8 cellular contexts compared by ENCODE assay signal in the genomic region with DNA sequence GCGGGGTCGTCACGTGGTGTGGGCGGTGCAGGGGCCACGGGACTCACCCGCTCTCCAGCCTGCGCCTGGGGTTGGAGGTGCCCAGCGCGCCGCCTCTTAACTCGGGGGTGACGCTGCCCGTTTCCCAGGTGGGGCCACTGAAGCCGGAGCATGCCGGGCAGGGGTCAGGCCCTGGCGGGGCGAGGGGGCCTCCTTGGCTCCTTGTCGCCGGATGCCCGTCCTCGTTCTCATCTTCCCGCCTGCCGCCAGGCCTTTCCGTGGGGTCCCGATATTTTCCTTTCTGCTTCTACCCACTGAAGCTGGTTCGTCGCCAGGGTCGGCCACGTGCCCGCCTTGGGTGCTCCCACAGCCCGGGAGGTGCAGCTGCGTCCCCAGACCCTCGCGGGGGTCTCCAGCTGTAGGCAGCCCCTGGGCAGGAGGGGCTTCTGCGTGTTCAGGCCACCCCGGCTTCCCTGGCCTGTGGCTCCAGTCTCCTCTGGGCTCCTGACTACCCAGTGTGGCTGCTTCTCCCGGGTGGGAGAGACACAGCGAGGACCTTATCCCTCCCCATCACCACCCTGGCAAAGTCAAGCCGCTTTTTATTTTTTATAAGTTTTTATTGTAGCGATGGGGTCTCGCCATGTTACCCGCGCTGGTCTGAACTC. TPM values are rescaled to one million over a fixed set of nuclear protein-coding genes. Genes with fewer than 3 reads are reported as not detected.
DNase-seq lines count a peak whose midpoint lies in the region; ATAC-seq and TF ChIP-seq lines count a peak whose summit lies in the region.

No MANE protein-coding gene starts in this region.

- intact Hi-C loops in Right ventricle myocardium superior (cut with DNase I), result loop anchor here (10.0 kb wide), 1 partner anchor 109 kb away; the partner anchor contains the start of gene NDUFS7
- intact Hi-C loops in uterus (cut with DNase I; ENCODE audit: low total_unique reads), result no loop called here

- DNase-seq in cardiac muscle cell (ENCODE audit: low read depth in 1 of 2, low spot score in 1 of 2) (no peak), Right ventricle myocardium superior (no peak), brain microvascular endothelial cell (no peak), mesenteric fat pad (ENCODE audit: low spot score) (peak; percentile 98), uterus (no peak), NCI-H187 (lab: John Stamatoyannopoulos, UW) (no peak)

- H3K36me3 ChIP-seq in cardiac muscle cell (peaks cover 41% of the 10 kb centered on the region), brain microvascular endothelial cell (replicated peaks) (peaks cover 43% of the 10 kb centered on the region), uterus (no peaks in the 10 kb centered on the region)

- no peak for ATAC-seq in Right ventricle myocardium superior (ENCODE audit: poor library complexity)
- ATAC-seq in GM18868 (IDR thresholded peaks at IDR 0.05; ENCODE audit: unreplicated experiment), result no peak
- no peak for ATAC-seq in GM21723 (IDR thresholded peaks at IDR 0.05; ENCODE audit: unreplicated experiment)

- H3K9me3 ChIP-seq in cardiac muscle cell (ENCODE audit: low read depth) (no peaks in the 10 kb centered on the region), uterus (no peaks in the 10 kb centered on the region)

- no peaks in the 10 kb centered on the region for H3K27me3 ChIP-seq in cardiac muscle cell
- H3K27me3 ChIP-seq in brain microvascular endothelial cell (replicated peaks), result no peaks in the 10 kb centered on the region
- H3K27me3 ChIP-seq in uterus, result no peaks in the 10 kb centered on the region

- in situ Hi-C loops in brain microvascular endothelial cell (cut with HindIII; ENCODE audit: low pct_ligation_motif_present, low sequenced_read_pairs), result no loop called here

- H3K4me1 ChIP-seq in cardiac muscle cell (ENCODE audit: low read depth) (peaks cover 9% of the 10 kb centered on the region), uterus (peaks cover 7 to 39% of the 10 kb centered on the region in 2 donors)

- TF ChIP-seq POLR2A in uterus (IDR thresholded peaks at IDR 0.05), result no peak

- H3K4me3 ChIP-seq in cardiac muscle cell (peak overlapping the region; percentile 62), brain microvascular endothelial cell (ENCODE audit: low read depth, low read length) (peak overlapping the region; percentile 72), uterus (peak overlapping the region; percentile 65 to 71)

- H3K27ac ChIP-seq in cardiac muscle cell (peak overlapping the region; percentile 98), brain microvascular endothelial cell (peak overlapping the region; percentile 94), uterus (peak overlapping the region; percentile 98)

- TF ChIP-seq CTCF in cardiac muscle cell (IDR thresholded peaks at IDR 0.05; ENCODE audit: low read depth, low read length) (no peak), brain microvascular endothelial cell (IDR thresholded peaks at IDR 0.05; ENCODE audit: low read depth, low read length, missing control alignments) (no peak), uterus (IDR thresholded peaks at IDR 0.05) (no peak)

RNA-seq across cellular contexts. Expression of gene FAM174C, which starts 0.8 kb away (rescaled TPM):
- total RNA-seq in cardiac muscle cell (31.2 and 44.9 TPM in 2 replicates), Right ventricle myocardium superior (12.4 TPM), mesenteric fat pad (53.2 TPM), uterus (10 to 100 TPM in 2 of 4 donors, 1 to 10 TPM in 2; 2.1 to 24.3 (median 7.1) TPM)
- 34.0 and 34.4 TPM in 2 replicates for polyA plus RNA-seq in cardiac muscle cell

RNA-seq across cellular contexts. Expression of gene CIRBP, which starts 7.0 kb away (rescaled TPM):
- 1,112 and 2,236 TPM in 2 replicates for total RNA-seq in cardiac muscle cell
- 716 and 851 TPM in 2 replicates for polyA plus RNA-seq in cardiac muscle cell
- 219 TPM for total RNA-seq in Right ventricle myocardium superior
- 243 TPM for total RNA-seq in mesenteric fat pad
- total RNA-seq in uterus, result 100 to 1,000 TPM; 235 to 950 (median 535) TPM

RNA-seq across cellular contexts. Expression of gene EFNA2, which starts 9.6 kb away (rescaled TPM):
- total RNA-seq in cardiac muscle cell (13.0 and 16.9 TPM in 2 replicates), Right ventricle myocardium superior (not detected), mesenteric fat pad (not detected), uterus (under 1 TPM in 1 of 4 donors, not detected in 3; 0.76 TPM)
- 0.34 and 0.44 TPM in 2 replicates for polyA plus RNA-seq in cardiac muscle cell

RNA-seq across cellular contexts. Expression of gene MIDN, which starts 27.7 kb away (rescaled TPM):
- total RNA-seq in cardiac muscle cell (45.6 and 89.2 TPM in 2 replicates), Right ventricle myocardium superior (54.1 TPM), mesenteric fat pad (156 TPM), uterus (100 to 1,000 TPM in 1 of 4 donors, 10 to 100 TPM in 2, under 1 TPM in 1; 0.77 to 108 (median 15.0) TPM)
- 58.1 and 76.0 TPM in 2 replicates for polyA plus RNA-seq in cardiac muscle cell

RNA-seq across cellular contexts. Expression of gene ATP5F1D, which starts 34.5 kb away (rescaled TPM):
- total RNA-seq in cardiac muscle cell (188 and 355 TPM in 2 replicates), Right ventricle myocardium superior (692 TPM), mesenteric fat pad (189 TPM), uterus (100 to 1,000 TPM in 2 of 4 donors, 10 to 100 TPM in 1, 1 to 10 TPM in 1; 4.7 to 164 (median 68.9) TPM)
- 505 and 638 TPM in 2 replicates for polyA plus RNA-seq in cardiac muscle cell
